27 cellular contexts compared by ENCODE assay signal in genomic region chr4:146260521-146260920, GRCh38. TPM values are rescaled to one million over a fixed set of nuclear protein-coding genes. Genes with fewer than 3 reads are reported as not detected.
DNase-seq lines count a peak whose midpoint lies in the region; ATAC-seq and TF ChIP-seq lines count a peak whose summit lies in the region.
"Had no signal": no experiment of that assay in that cellular context is flagged by ENCODE, and none has a peak within 500 bp of the region (broad histone marks: within the 10 kb centered on the region; RNA-seq: fewer than 3 reads in every experiment).

No MANE protein-coding gene starts in this region.

- no peaks in the 10 kb centered on the region for H3K9me3 ChIP-seq in mammary epithelial cell (replicated peaks; ENCODE audit: insufficient read depth, low read length)
- H3K9me3 ChIP-seq in breast epithelium = no peaks in the 10 kb centered on the region
- H3K9me3 ChIP-seq in PC-3 (ENCODE audit: low read length) = no peaks in the 10 kb centered on the region
- no peaks in the 10 kb centered on the region for H3K9me3 ChIP-seq in endodermal cell (ENCODE audit: control insufficient read depth, low read length)
- no peaks in the 10 kb centered on the region for H3K9me3 ChIP-seq in upper lobe of right lung
- H3K9me3 ChIP-seq: BE2C, HAP-1 had no signal

- BruUV-seq in mammary epithelial cell (replicated peaks; lab: Mats Ljungman, UMichigan) = no TSS peak
- no TSS peak for BruUV-seq in PC-3 (replicated peaks; lab: Mats Ljungman, UMichigan)

- H3K4me2 ChIP-seq in mammary epithelial cell (ENCODE audit: insufficient read depth, low read depth, low read length) (no peak overlapping the region), PC-3 (ENCODE audit: low read length) (no peak overlapping the region)

- no peak overlapping the region for H3K9ac ChIP-seq in mammary epithelial cell (ENCODE audit: insufficient read depth, low read length)
- H3K9ac ChIP-seq in PC-3 (ENCODE audit: low read length) = no peak overlapping the region
- no peak overlapping the region for H3K9ac ChIP-seq in endodermal cell (ENCODE audit: extremely low read depth, low read length, poor library complexity, severe bottlenecking)

- TF ChIP-seq POLR2A in breast epithelium (IDR thresholded peaks at IDR 0.05) = no peak

- H3K27me3 Mint-ChIP-seq in endodermal cell (ENCODE audit: insufficient read depth) = no peaks in the 10 kb centered on the region
- H3K27me3 Mint-ChIP-seq: CD8-positive, alpha-beta memory T cell had no signal

- no peak overlapping the region for H3K4me3 ChIP-seq in mammary epithelial cell (replicated peaks in 1 of 3; ENCODE audit: insufficient read depth in 1 of 3, low read depth in 2 of 3, low read length in 3 of 3)
- H3K4me3 ChIP-seq in breast epithelium = no peak overlapping the region
- H3K4me3 ChIP-seq in PC-3 (ENCODE audit: low read length) = no peak overlapping the region
- H3K4me3 ChIP-seq in endodermal cell (ENCODE audit: low read length) = no peak overlapping the region
- no peak overlapping the region for H3K4me3 ChIP-seq in upper lobe of right lung
- H3K4me3 ChIP-seq: HAP-1 had no signal

- H3K36me3 ChIP-seq in mammary epithelial cell (ENCODE audit: insufficient read depth, low read length) = no peaks in the 10 kb centered on the region
- H3K36me3 ChIP-seq in breast epithelium = peaks cover 2% of the 10 kb centered on the region
- H3K36me3 ChIP-seq in PC-3 (ENCODE audit: low read depth, low read length) = no peaks in the 10 kb centered on the region
- H3K36me3 ChIP-seq in endodermal cell (ENCODE audit: control insufficient read depth, insufficient read depth, low read length) = no peaks in the 10 kb centered on the region
- peaks cover 8% of the 10 kb centered on the region for H3K36me3 ChIP-seq in upper lobe of right lung
- H3K36me3 ChIP-seq: BE2C, HAP-1 had no signal

- H3K27ac ChIP-seq in mammary epithelial cell (ENCODE audit: insufficient read depth, low read depth, low read length) = no peak overlapping the region
- H3K27ac ChIP-seq in breast epithelium = no peak overlapping the region
- no peak overlapping the region for H3K27ac ChIP-seq in PC-3 (ENCODE audit: low read length)
- no peak overlapping the region for H3K27ac ChIP-seq in foreskin keratinocyte
- H3K27ac ChIP-seq in endodermal cell (ENCODE audit: low read depth, low read length) = no peak overlapping the region
- no peak overlapping the region for H3K27ac ChIP-seq in upper lobe of right lung
- H3K27ac ChIP-seq: 22Rv1 had no signal

- in situ Hi-C loops in mammary epithelial cell (cut with MboI; ENCODE audit: low sequenced_read_pairs in 2 of 2) = no loop called here

- no peaks in the 10 kb centered on the region for H3K4me1 Mint-ChIP-seq in endodermal cell
- H3K4me1 Mint-ChIP-seq: CD14-positive monocyte; CD8-positive, alpha-beta memory T cell had no signal

- H4K20me1 ChIP-seq in mammary epithelial cell (ENCODE audit: insufficient read depth, low read length) (no peaks in the 10 kb centered on the region), PC-3 (ENCODE audit: low read length) (no peaks in the 10 kb centered on the region)

- ATAC-seq in PC-3 = peak; percentile 38; the same call in 1 of the 2 replicates
- peak; percentile 8 for ATAC-seq in foreskin keratinocyte
- no peak for ATAC-seq in GM19463 (IDR thresholded peaks at IDR 0.05; ENCODE audit: unreplicated experiment)
- ATAC-seq in upper lobe of right lung = no peak

- H3K9me3 Mint-ChIP-seq in endodermal cell = no peaks in the 10 kb centered on the region
- H3K9me3 Mint-ChIP-seq: CD14-positive monocyte; CD8-positive, alpha-beta memory T cell had no signal

- H3K4me3 Mint-ChIP-seq in endodermal cell = no peak overlapping the region
- H3K4me3 Mint-ChIP-seq: CD14-positive monocyte had no signal

- H3K4me1 ChIP-seq in mammary epithelial cell (ENCODE audit: insufficient read depth, low read length) (no peaks in the 10 kb centered on the region), breast epithelium (no peaks in the 10 kb centered on the region), PC-3 (ENCODE audit: insufficient read depth, low read length) (peaks cover 7% of the 10 kb centered on the region; the same call in 1 of the 2 replicates), foreskin keratinocyte (no peaks in the 10 kb centered on the region), endodermal cell (ENCODE audit: control insufficient read depth, insufficient read depth, low read length) (no peaks in the 10 kb centered on the region), upper lobe of right lung (no peaks in the 10 kb centered on the region)
- H3K4me1 ChIP-seq: BE2C, HAP-1 had no signal

- dilution Hi-C loops in mammary epithelial cell (cut with HindIII; ENCODE audit: low sequenced_read_pairs) = no loop called here

- DNase-seq in mammary epithelial cell (peak; percentile 17), breast epithelium (ENCODE audit: low spot score in 2 of 2) (no peak), PC-3 (peak; percentile 63), foreskin keratinocyte (no peak), endodermal cell (no peak), upper lobe of right lung (no peak)
- DNase-seq in activated CD8-positive, alpha-beta memory T cell treated with anti-CD3 and anti-CD28 coated beads, Interleukin-2, amount 50 U/mL, for 48 hours = no peak
- DNase-seq: BE2C; CD8-positive, alpha-beta memory T cell; DMS153; GOT3; Karpas-422; NCI-H1092 treated with DMSO at 0.1 percent for 48 hours; NCI-H1436 treated with DMSO at 0.1 percent for 48 hours; NCI-H1930; NCI-H2107; NCI-H526; NCI-H82; NK-92 treated with Interleukin-12 subunit alpha and Interleukin-12 subunit beta, amount 100 ng/mL, for 24 hours; RPMI8226; SHP77 had no signal

- CTCF ChIA-PET in mammary epithelial cell (lab: Charles Lee; ENCODE audit: low non-redundant PET) (no interaction called here), PC-3 (lab: Charles Lee) (interaction anchor here (1.6 kb wide), 1 partner anchor 70 kb away, joined by 3 read pairs; no protein-coding TSS in a partner anchor)

- no peak for TF ChIP-seq CTCF in mammary epithelial cell (conservative IDR thresholded peaks at IDR 0.05 in 1 of 2, IDR thresholded peaks at IDR 0.05 in 1 of 2; ENCODE audit: extremely low read depth in 1 of 2, insufficient read depth in 1 of 2, low read depth in 1 of 2, low read length in 2 of 2)
- TF ChIP-seq CTCF in breast epithelium (IDR thresholded peaks at IDR 0.05) = no peak
- TF ChIP-seq CTCF in PC-3 (conservative IDR thresholded peaks at IDR 0.05; ENCODE audit: low read depth, low read length) = no peak
- TF ChIP-seq CTCF in foreskin keratinocyte (conservative IDR thresholded peaks at IDR 0.05) = no peak
- no peak for TF ChIP-seq CTCF in endodermal cell (conservative IDR thresholded peaks at IDR 0.05)
- TF ChIP-seq CTCF in upper lobe of right lung (IDR thresholded peaks at IDR 0.05) = no peak

- H3K27ac Mint-ChIP-seq in endodermal cell = no peak overlapping the region
- H3K27ac Mint-ChIP-seq: CD14-positive monocyte had no signal

- H3K36me3 Mint-ChIP-seq in endodermal cell (ENCODE audit: low read depth) = no peaks in the 10 kb centered on the region

- H3K27me3 ChIP-seq in mammary epithelial cell (ENCODE audit: insufficient read depth, low read length) (no peaks in the 10 kb centered on the region), breast epithelium (no peaks in the 10 kb centered on the region), PC-3 (ENCODE audit: low read length) (no peaks in the 10 kb centered on the region), foreskin keratinocyte (no peaks in the 10 kb centered on the region), endodermal cell (ENCODE audit: control insufficient read depth, insufficient read depth, low read length, poor library complexity, severe bottlenecking) (no peaks in the 10 kb centered on the region), upper lobe of right lung (no peaks in the 10 kb centered on the region)
- H3K27me3 ChIP-seq: BE2C had no signal

- H3K79me2 ChIP-seq in mammary epithelial cell (ENCODE audit: insufficient read depth, low read length) = no peaks in the 10 kb centered on the region
- H3K79me2 ChIP-seq in PC-3 (ENCODE audit: low read length) = no peaks in the 10 kb centered on the region

- no peak overlapping the region for H2AFZ ChIP-seq in mammary epithelial cell (ENCODE audit: low read depth, low read length)
- no peak overlapping the region for H2AFZ ChIP-seq in PC-3 (ENCODE audit: low read length)

- WGBS in mammary epithelial cell (ENCODE audit: low coverage, missing lambda C conversion rate) = 84% methylated on average over 4 of the region's 4 CpGs
- 93 to 96% methylated on average over 4 of the region's 4 CpGs for WGBS in endodermal cell (ENCODE audit: insufficient coverage in 1 of 2, insufficient read length in 1 of 2), 2 experiments

- H3F3A ChIP-seq in PC-3 (ENCODE audit: low read length, unreplicated experiment) = no peaks in the 10 kb centered on the region

- POLR2A ChIA-PET in PC-3 (lab: Charles Lee; ENCODE audit: unreplicated experiment) = no interaction called here

- intact Hi-C loops in mammary epithelial cell (cut with micrococcal nuclease) = no loop called here
- intact Hi-C loops in breast epithelium (cut with DNase I; ENCODE audit: low total_unique reads) = no loop called here
- intact Hi-C loops in PC-3 (cut with micrococcal nuclease) = no loop called here
- intact Hi-C loops in upper lobe of right lung (cut with DNase I) = no loop called here

- no peaks in the 10 kb centered on the region for H3K9me2 ChIP-seq in PC-3 (replicated peaks; ENCODE audit: low read length)

RNA-seq across cellular contexts. Expression of gene REELD1, which starts 46.2 kb away (rescaled TPM):
- not detected for total RNA-seq in mammary epithelial cell
- not detected for polyA plus RNA-seq in mammary epithelial cell
- polyA minus RNA-seq in mammary epithelial cell = not detected
- total RNA-seq in breast epithelium = 1 to 10 TPM in 1 of 3 donors, under 1 TPM in 2; 0.73 to 1.3 (median 0.98) TPM
- total RNA-seq in PC-3 (2014; rRNA removed) = not detected in 2 replicates
- not detected in 2 replicates for total RNA-seq in foreskin keratinocyte
- polyA plus RNA-seq in foreskin keratinocyte = not detected in 2 replicates
- under 1 TPM in 1 of 2 donors, not detected in 1; 0.13 TPM for total RNA-seq in endodermal cell
- not detected for polyA plus RNA-seq in endodermal cell (2013, experiment 1 of 2)
- polyA plus RNA-seq in endodermal cell (2013, experiment 2 of 2) = not detected
- 0.29 TPM for total RNA-seq in upper lobe of right lung
- total RNA-seq: Daoy, SK-MEL-5 had no signal
- polyA plus RNA-seq: CD14-positive monocyte; CD8-positive, alpha-beta memory T cell had no signal

Comparison
In these comparisons a context has a peak if more than half of its experiments do, and no peak if none do; other contexts are left out.
1. DNase-seq: peak in mammary epithelial cell (single experiment) and PC-3 (single experiment); none in breast epithelium (0 of 2), foreskin keratinocyte (0 of 2), endodermal cell (single experiment), activated CD8-positive, alpha-beta memory T cell treated with anti-CD3 and anti-CD28 coated beads, Interleukin-2, amount 50 U/mL, for 48 hours (single experiment) and upper lobe of right lung (single experiment).
2. ATAC-seq: peak in PC-3 (single experiment) and foreskin keratinocyte (single experiment); none in GM19463 (single experiment) and upper lobe of right lung (single experiment).